In genomic region chr15:96042734-96043224, GRCh38 we compare ENCODE assay signal across 10 cellular contexts.
DNase-seq lines count a peak whose midpoint lies in the region; ATAC-seq lines count a peak whose summit lies in the region.
"Had no signal": no experiment of that assay in that cellular context is flagged by ENCODE, and none has a peak within 500 bp of the region (broad histone marks: within the 10 kb centered on the region; RNA-seq: fewer than 3 reads in every experiment).

No MANE protein-coding gene starts in this region.

- intact Hi-C loops in left cardiac atrium (cut with DNase I) = loop anchor here in 1 of 2 donors (10.0 kb wide), 1 partner anchor 218 kb away; no protein-coding TSS in a partner anchor

- H3K27ac Mint-ChIP-seq in natural killer cell treated with Interleukin-12 subunit alpha and Interleukin-12 subunit beta and Interleukin-15 and Interleukin-18, amount 100 ng/mL, for 72 hours = no peak overlapping the region

- H3K27me3 Mint-ChIP-seq in natural killer cell treated with Interleukin-12 subunit alpha and Interleukin-12 subunit beta and Interleukin-15 and Interleukin-18, amount 100 ng/mL, for 72 hours = peaks cover 54 to 80% of the 10 kb centered on the region in 2 donors

- H3K4me3 Mint-ChIP-seq in natural killer cell treated with Interleukin-12 subunit alpha and Interleukin-12 subunit beta and Interleukin-15 and Interleukin-18, amount 100 ng/mL, for 72 hours = no peak overlapping the region

- DNase-seq in left cardiac atrium (no peak), NCI-H1436 (lab: John Stamatoyannopoulos, UW) (no peak)
- no peak for DNase-seq in activated effector memory CD4-positive, alpha-beta T cell treated with Interleukin-2 at 50 U/mL for 16 hours
- no peak for DNase-seq in activated CD8-positive, alpha-beta memory T cell treated with anti-CD3 and anti-CD28 coated beads, Interleukin-2, amount 50 U/mL, for 48 hours
- DNase-seq in natural killer cell treated with Interleukin-12 subunit alpha and Interleukin-12 subunit beta and Interleukin-15 and Interleukin-18, amount 100 ng/mL, for 72 hours (ENCODE audit: low spot score) = no peak
- DNase-seq: NCI-H446, substantia nigra had no signal

- no peaks in the 10 kb centered on the region for H3K36me3 Mint-ChIP-seq in natural killer cell treated with Interleukin-12 subunit alpha and Interleukin-12 subunit beta and Interleukin-15 and Interleukin-18, amount 100 ng/mL, for 72 hours

- peak; percentile 83 for ATAC-seq in GM18870 (IDR thresholded peaks at IDR 0.05; ENCODE audit: unreplicated experiment)
- ATAC-seq in HG02610 (IDR thresholded peaks at IDR 0.05; ENCODE audit: unreplicated experiment) = peak; percentile 74
- ATAC-seq in HG03565 (IDR thresholded peaks at IDR 0.05; ENCODE audit: unreplicated experiment) = peak; percentile 88
- peak; percentile 32 to 54 for ATAC-seq in left cardiac atrium
- no peak for ATAC-seq in natural killer cell treated with Interleukin-12 subunit alpha and Interleukin-12 subunit beta and Interleukin-15 and Interleukin-18, amount 100 ng/mL, for 72 hours

- peaks cover 12 to 25% of the 10 kb centered on the region in 2 donors for H3K4me1 Mint-ChIP-seq in natural killer cell treated with Interleukin-12 subunit alpha and Interleukin-12 subunit beta and Interleukin-15 and Interleukin-18, amount 100 ng/mL, for 72 hours (ENCODE audit: low read depth in 2 of 2)

- no peaks in the 10 kb centered on the region for H3K9me3 Mint-ChIP-seq in natural killer cell treated with Interleukin-12 subunit alpha and Interleukin-12 subunit beta and Interleukin-15 and Interleukin-18, amount 100 ng/mL, for 72 hours

Comparison
In these comparisons a context has a peak if more than half of its experiments do, and no peak if none do; other contexts are left out.
1. ATAC-seq: peak in GM18870 (single experiment), HG02610 (single experiment), HG03565 (single experiment) and left cardiac atrium (2 of 2); none in natural killer cell treated with Interleukin-12 subunit alpha and Interleukin-12 subunit beta and Interleukin-15 and Interleukin-18, amount 100 ng/mL, for 72 hours (0 of 2).